Comparison of ENCODE assay signal across 8 cellular contexts in genomic region chr2:112584134-112584890, GRCh38. TPM values are rescaled to one million over a fixed set of nuclear protein-coding genes. Genes with fewer than 3 reads are reported as not detected.
DNase-seq lines count a peak whose midpoint lies in the region; ATAC-seq and TF ChIP-seq lines count a peak whose summit lies in the region.

CHCHD5 (plus strand) TSS chr2:112584609; CDS start chr2:112584648, 39 bp downstream.

- no peaks in the 10 kb centered on the region for H3K9me3 ChIP-seq in BE2C

- H3K27me3 ChIP-seq in BE2C, result no peaks in the 10 kb centered on the region

- H3K9me3 Mint-ChIP-seq in activated CD4-positive, alpha-beta T cell treated with anti-CD3 and anti-CD28 coated beads, Interleukin-2, amount 10 ng/mL, durations not matched to agents 7 days and 5 days, result peaks cover 2% of the 10 kb centered on the region

- peak; percentile 86 for DNase-seq in BE2C
- DNase-seq in GM19240 (ENCODE audit: insufficient read length, low spot score), result peak; percentile 74
- peak; percentile 84 for DNase-seq in NCI-H526 treated with DMSO at 0.1 percent for 48 hours (lab: John Stamatoyannopoulos, UW)
- peak; percentile 97 for DNase-seq in activated CD4-positive, alpha-beta T cell treated with anti-CD3 and anti-CD28 coated beads, Interleukin-2, amount 10 ng/mL, durations not matched to agents 7 days and 5 days
- peak; percentile 97 for DNase-seq in coronary artery (ENCODE audit: low spot score)
- peak; percentile 96 for DNase-seq in left colon
- peak; percentile 78 to 83 for DNase-seq in stimulated activated CD4-positive, alpha-beta T cell treated with anti-CD3 and anti-CD28 coated beads, Interleukin-1b, Interleukin-23, amount 100 ng/mL, for 4 hours (ENCODE audit: low read depth in 2 of 2)

- H3K27ac ChIP-seq in coronary artery, result peak within 1 kb of the TSS; percentile 74 to 98

- CTCF ChIA-PET in activated CD4-positive, alpha-beta T cell treated with anti-CD3 and anti-CD28 coated beads, Interleukin-2, amount 10 ng/mL, durations not matched to agents 7 days and 5 days (lab: Charles Lee), result interaction anchor here (0.8 to 2.2 kb wide), 15 partner anchors 9 to 402 kb away, joined by 3 to 10 read pairs (median 4); no protein-coding TSS in a partner anchor

- no peaks in the 10 kb centered on the region for H3K27me3 Mint-ChIP-seq in activated CD4-positive, alpha-beta T cell treated with anti-CD3 and anti-CD28 coated beads, Interleukin-2, amount 10 ng/mL, durations not matched to agents 7 days and 5 days

- H3K4me3 ChIP-seq in BE2C (ENCODE audit: low read depth, low read length) (peak within 1 kb of the TSS; percentile 83), coronary artery (peak within 1 kb of the TSS; percentile 76)

- no peaks in the 10 kb centered on the region for H3K36me3 ChIP-seq in BE2C

- H3K4me3 Mint-ChIP-seq in activated CD4-positive, alpha-beta T cell treated with anti-CD3 and anti-CD28 coated beads, Interleukin-2, amount 10 ng/mL, durations not matched to agents 7 days and 5 days, result peak within 1 kb of the TSS; percentile 97

- peak within 1 kb of the TSS; percentile 99 for H3K27ac Mint-ChIP-seq in activated CD4-positive, alpha-beta T cell treated with anti-CD3 and anti-CD28 coated beads, Interleukin-2, amount 10 ng/mL, durations not matched to agents 7 days and 5 days

- no peak for TF ChIP-seq CTCF in BE2C (IDR thresholded peaks at IDR 0.05; ENCODE audit: low read depth, low read length)
- TF ChIP-seq CTCF in coronary artery (IDR thresholded peaks at IDR 0.05), result no peak

- peaks cover 38% of the 10 kb centered on the region for H3K4me1 Mint-ChIP-seq in activated CD4-positive, alpha-beta T cell treated with anti-CD3 and anti-CD28 coated beads, Interleukin-2, amount 10 ng/mL, durations not matched to agents 7 days and 5 days

- H3K4me1 ChIP-seq in BE2C, result no peaks in the 10 kb centered on the region

- ATAC-seq in HG03457 (IDR thresholded peaks at IDR 0.05; ENCODE audit: unreplicated experiment) (peak; percentile 83), left colon (peak; percentile 88)

- intact Hi-C loops in left colon (cut with DNase I, micrococcal nuclease), result no loop called here

- peaks cover 19% of the 10 kb centered on the region for H3K36me3 Mint-ChIP-seq in activated CD4-positive, alpha-beta T cell treated with anti-CD3 and anti-CD28 coated beads, Interleukin-2, amount 10 ng/mL, durations not matched to agents 7 days and 5 days (ENCODE audit: low read depth)

- POLR2A ChIA-PET in activated CD4-positive, alpha-beta T cell treated with anti-CD3 and anti-CD28 coated beads, Interleukin-2, amount 10 ng/mL, durations not matched to agents 7 days and 5 days (lab: Charles Lee), result interaction anchor here (0.6 kb wide), 1 partner anchor 11 kb away, joined by 5 read pairs; no protein-coding TSS in a partner anchor

RNA-seq across cellular contexts. Expression of gene CHCHD5, which starts in this region (rescaled TPM):
- 59.8 TPM for polyA plus RNA-seq in BE2C (2012; ENCODE audit: insufficient read depth, insufficient read length, low read depth)
- total RNA-seq in activated CD4-positive, alpha-beta T cell treated with anti-CD3 and anti-CD28 coated beads, Interleukin-2, amount 10 ng/mL, durations not matched to agents 7 days and 5 days, result 10 to 100 TPM; 33.5 to 33.6 TPM
- total RNA-seq in left colon, result 10 to 100 TPM; 30.7 to 32.2 TPM

Comparison
In these comparisons a context has a peak if more than half of its experiments do, and no peak if none do; other contexts are left out.
1. Peak in every context shown above with its lines: DNase-seq, ATAC-seq, H3K4me3 ChIP-seq and H3K27ac ChIP-seq.